ENCODE assay signal across 1 cellular context in genomic region chr10:102917962-102918816, GRCh38.
TF ChIP-seq lines count a peak whose summit lies in the region.

CNNM2 (plus strand) TSS chr10:102918294; CDS start chr10:102918481, 187 bp downstream.

TF ChIP-seq in HEK293, 187 proteins besides CTCF, POLR2A, EP300 and RAD21 (continued from another document and continues in another):
- TF ChIP-seq ZNF645 (tag by site-specific recombination; IDR thresholded peaks at IDR 0.05) (no peak), ELK4 (IDR thresholded peaks at IDR 0.05; ENCODE audit: borderline replicate concordance, low read depth, low read length) (no peak), ZNF621 (tag by site-specific recombination; IDR thresholded peaks at IDR 0.05) (no peak), ZNF521 (tag by site-specific recombination; IDR thresholded peaks at IDR 0.05) (no peak), ZNF664 (tag by site-specific recombination; IDR thresholded peaks at IDR 0.05) (no peak), SP2 (tag by site-specific recombination; IDR thresholded peaks at IDR 0.05) (peak; percentile 100), REST (tag by site-specific recombination; IDR thresholded peaks at IDR 0.05) (0 out of 2 replicates have a peak, but pooled peaks have one; percentile 29), WT1 (tag by site-specific recombination; IDR thresholded peaks at IDR 0.05) (peak; percentile 36; the same call in 1 of the 2 replicates), ZNF610 (tag by site-specific recombination; IDR thresholded peaks at IDR 0.05; ENCODE audit: borderline replicate concordance) (peak; percentile 98), GLI2 (tag by site-specific recombination; IDR thresholded peaks at IDR 0.05; ENCODE audit: borderline replicate concordance, low read depth) (no peak), SCRT2 (tag by site-specific recombination; IDR thresholded peaks at IDR 0.05) (no peak), YY1 (tag by site-specific recombination; IDR thresholded peaks at IDR 0.05) (peak; percentile 99), ZNF596 (tag by site-specific recombination; IDR thresholded peaks at IDR 0.05) (no peak), TRIM28 (IDR thresholded peaks at IDR 0.05; ENCODE audit: borderline replicate concordance, low read length) (no peak), SP3 (tag by site-specific recombination; IDR thresholded peaks at IDR 0.05) (peak; percentile 100), ZNF692 (tag by site-specific recombination; IDR thresholded peaks at IDR 0.05) (peak; percentile 28; the same call in 1 of the 2 replicates), ZBTB48 (tag by site-specific recombination; IDR thresholded peaks at IDR 0.05) (no peak), ZNF555 (tag by site-specific recombination; conservative IDR thresholded peaks at IDR 0.05) (no peak), ZNF274 (IDR thresholded peaks at IDR 0.05; ENCODE audit: low read length) (no peak), ZNF274 (tag by site-specific recombination; IDR thresholded peaks at IDR 0.05; ENCODE audit: borderline replicate concordance) (no peak), ZIC2 (tag by site-specific recombination; IDR thresholded peaks at IDR 0.05) (peak; percentile 67), KLF8 (tag by site-specific recombination; IDR thresholded peaks at IDR 0.05) (peak; percentile 42; the same call in 1 of the 2 replicates), ZNF354C (tag by site-specific recombination; IDR thresholded peaks at IDR 0.05; ENCODE audit: borderline replicate concordance, low read depth) (no peak), PATZ1 (tag by site-specific recombination; IDR thresholded peaks at IDR 0.05) (peak; percentile 35), ZBTB8A (tag by site-specific recombination; IDR thresholded peaks at IDR 0.05) (no peak; the same call in 1 of the 2 replicates), ZNF341 (tag by site-specific recombination; IDR thresholded peaks at IDR 0.05; ENCODE audit: low read depth) (peak; percentile 76), ZNF530 (tag by site-specific recombination; IDR thresholded peaks at IDR 0.05; ENCODE audit: low read depth) (no peak), ZNF366 (tag by site-specific recombination; conservative IDR thresholded peaks at IDR 0.05) (peak; percentile 85), ZNF426 (tag by site-specific recombination; IDR thresholded peaks at IDR 0.05) (no peak), ZBTB20 (tag by site-specific recombination; IDR thresholded peaks at IDR 0.05) (no peak; the same call in 1 of the 2 replicates), HOXD13 (CRISPR knock-in tag; IDR thresholded peaks at IDR 0.05; ENCODE audit: borderline replicate concordance) (no peak), ZEB2 (tag by site-specific recombination; IDR thresholded peaks at IDR 0.05) (peak; percentile 90; the same call in 1 of the 2 replicates), ZBTB1 (tag by site-specific recombination; IDR thresholded peaks at IDR 0.05) (no peak), ZNF138 (tag by site-specific recombination; IDR thresholded peaks at IDR 0.05; ENCODE audit: borderline replicate concordance) (no peak), KLF9 (tag by site-specific recombination; IDR thresholded peaks at IDR 0.05; ENCODE audit: low read depth) (peak; percentile 98), MZF1 (tag by site-specific recombination; IDR thresholded peaks at IDR 0.05; ENCODE audit: borderline replicate concordance) (no peak), ZNF280C (tag by site-specific recombination; IDR thresholded peaks at IDR 0.05) (no peak), ZNF501 (tag by site-specific recombination; IDR thresholded peaks at IDR 0.05) (no peak; the same call in 1 of the 2 replicates), ZNF704 (tag by site-specific recombination; IDR thresholded peaks at IDR 0.05) (no peak), ZNF335 (tag by site-specific recombination; conservative IDR thresholded peaks at IDR 0.05) (peak; percentile 83), ZNF561 (tag by site-specific recombination; IDR thresholded peaks at IDR 0.05; ENCODE audit: borderline replicate concordance) (peak; percentile 62; the same call in 1 of the 2 replicates), ZNF677 (tag by site-specific recombination; IDR thresholded peaks at IDR 0.05) (peak; percentile 14; the same call in 1 of the 2 replicates), KLF7 (tag by site-specific recombination; IDR thresholded peaks at IDR 0.05; ENCODE audit: borderline replicate concordance) (no peak), HOXC10 (CRISPR knock-in tag; IDR thresholded peaks at IDR 0.05) (no peak), ZNF18 (tag by site-specific recombination; IDR thresholded peaks at IDR 0.05) (no peak), ZNF121 (tag by site-specific recombination; IDR thresholded peaks at IDR 0.05) (no peak), PBX3 (CRISPR knock-in tag; IDR thresholded peaks at IDR 0.05) (0 out of 2 replicates have a peak, but pooled peaks have one; percentile 15), ZNF777 (tag by site-specific recombination; IDR thresholded peaks at IDR 0.05; ENCODE audit: borderline replicate concordance) (no peak), ZNF513 (tag by site-specific recombination; IDR thresholded peaks at IDR 0.05) (peak; percentile 43; the same call in 1 of the 2 replicates), ZBTB17 (tag by site-specific recombination; IDR thresholded peaks at IDR 0.05) (peak; percentile 69; the same call in 1 of the 2 replicates)
